28 cellular contexts compared by ENCODE assay signal in the genomic region with DNA sequence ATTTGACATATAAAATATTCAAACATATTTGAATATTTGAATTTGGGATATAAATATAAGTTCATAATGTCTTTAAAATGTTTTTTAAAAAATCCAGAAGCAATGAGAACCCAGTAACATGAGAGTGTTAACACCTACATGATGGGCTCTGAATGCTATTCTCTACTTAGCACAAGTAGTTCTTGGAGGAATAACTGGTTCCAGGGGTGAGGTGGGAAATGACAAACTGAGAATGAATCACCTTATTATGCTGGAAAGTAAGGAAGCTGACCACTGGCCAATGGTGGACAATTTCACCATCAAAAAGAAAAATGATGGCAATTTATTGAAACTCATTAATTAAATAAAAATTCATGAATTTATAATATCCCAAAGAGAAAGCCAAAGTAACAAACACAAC.
"Had no signal": no experiment of that assay in that cellular context is flagged by ENCODE, and none has a peak within 500 bp of the region (broad histone marks: within the 10 kb centered on the region; RNA-seq: fewer than 3 reads in every experiment).

No MANE protein-coding gene starts in this region.

- H3K4me1 Mint-ChIP-seq: mesothelial cell of epicardium; naive B cell; neural progenitor cell; stimulated activated naive B cell treated with anti-CD40 and anti-IgM and Interleukin-4, amounts not matched to agents 10 μg/mL and 1 μg/mL and 100 μg/mL, for 72 hours had no signal

- H3K27ac Mint-ChIP-seq: mesothelial cell of epicardium; naive B cell; natural killer cell; nephron progenitor cell; neural progenitor cell; stimulated activated naive B cell treated with anti-CD40 and anti-IgM and Interleukin-4, amounts not matched to agents 10 μg/mL and 1 μg/mL and 100 μg/mL, for 72 hours had no signal

- H3K27me3 Mint-ChIP-seq: stimulated activated naive B cell treated with anti-CD40 and anti-IgM and Interleukin-4, amounts not matched to agents 10 μg/mL and 1 μg/mL and 100 μg/mL, for 72 hours had no signal

- H2AFZ ChIP-seq: hepatocyte, neural progenitor cell, parathyroid adenoma had no signal

- H3K4me3 Mint-ChIP-seq: mesothelial cell of epicardium; naive B cell; natural killer cell; nephron progenitor cell; neural progenitor cell; stimulated activated naive B cell treated with anti-CD40 and anti-IgM and Interleukin-4, amounts not matched to agents 10 μg/mL and 1 μg/mL and 100 μg/mL, for 72 hours had no signal

- H3K9ac ChIP-seq: neural progenitor cell, parathyroid adenoma had no signal

- H3K4me3 ChIP-seq: heart left ventricle, hepatocyte, left ventricle myocardium inferior, lung, neural progenitor cell, psoas muscle, right atrium auricular region, right lobe of liver, stomach, testis, thyroid gland, transverse colon, upper lobe of right lung had no signal

- H3K4me2 ChIP-seq: hepatocyte, neural progenitor cell had no signal

- ATAC-seq: heart left ventricle; natural killer cell; psoas muscle; right lobe of liver; stimulated activated naive B cell treated with anti-CD40 and anti-IgM and Interleukin-4, amounts not matched to agents 10 μg/mL and 1 μg/mL and 100 μg/mL, for 72 hours; stimulated activated naive CD8-positive, alpha-beta T cell treated with anti-CD3 and anti-CD28 coated beads, Interleukin-15, Interleukin-2, amounts not matched to agents 100 U/mL and 50 U/mL, for 24 hours; upper lobe of right lung had no signal

- H3K79me2 ChIP-seq: hepatocyte, parathyroid adenoma had no signal

- H3K36me3 Mint-ChIP-seq: mesothelial cell of epicardium; naive B cell; natural killer cell; neural progenitor cell; stimulated activated naive B cell treated with anti-CD40 and anti-IgM and Interleukin-4, amounts not matched to agents 10 μg/mL and 1 μg/mL and 100 μg/mL, for 72 hours had no signal

- H3K27me3 ChIP-seq: hepatocyte, neural progenitor cell, neutrophil, right atrium auricular region, right lobe of liver, stomach, testis, thyroid gland, transverse colon, upper lobe of right lung had no signal

- H3K4me1 ChIP-seq: heart left ventricle, left ventricle myocardium inferior, neural progenitor cell, parathyroid adenoma, psoas muscle, right atrium auricular region, right lobe of liver, stomach, testis, thyroid gland, transverse colon, upper lobe of right lung had no signal

- H3K9me3 Mint-ChIP-seq: mesothelial cell of epicardium; naive B cell; natural killer cell; nephron progenitor cell; neural progenitor cell; stimulated activated naive B cell treated with anti-CD40 and anti-IgM and Interleukin-4, amounts not matched to agents 10 μg/mL and 1 μg/mL and 100 μg/mL, for 72 hours had no signal

- H3K27ac ChIP-seq: heart left ventricle, hepatocyte, left ventricle myocardium inferior, neural progenitor cell, neutrophil, parathyroid adenoma, psoas muscle, right atrium auricular region, right lobe of liver, stomach, testis, thyroid gland, transverse colon, upper lobe of right lung had no signal

- H3K9me3 ChIP-seq: heart left ventricle, left ventricle myocardium inferior, neutrophil, psoas muscle, right atrium auricular region, right lobe of liver, stomach, testis, thyroid gland, transverse colon, upper lobe of right lung had no signal

- H3K36me3 ChIP-seq: heart left ventricle, left ventricle myocardium inferior, neural progenitor cell, neutrophil, right atrium auricular region, right lobe of liver, stomach, thyroid gland, transverse colon, upper lobe of right lung had no signal

- DNase-seq: heart left ventricle; kidney; left ventricle myocardium inferior; mesendoderm; naive B cell; natural killer cell; nephron progenitor cell; occipital lobe; psoas muscle; right lobe of liver; stimulated activated CD4-positive, alpha-beta T cell treated with anti-CD3 and anti-CD28 coated beads, Interleukin-12 subunit alpha, Interleukin-12 subunit beta, amount 100 ng/mL, for 4 hours; stimulated activated CD4-positive, alpha-beta T cell treated with anti-CD3 and anti-CD28 coated beads, Interleukin-15, amount 100 ng/mL, for 24 hours; stimulated activated CD4-positive, alpha-beta T cell treated with anti-CD3 and anti-CD28 coated beads, Interleukin-2, amount 100 ng/mL, for 24 hours; stimulated activated CD4-positive, alpha-beta T cell treated with anti-CD3 and anti-CD28 coated beads, Interleukin-4, amount 100 ng/mL, for 1 hour; stimulated activated naive B cell treated with anti-CD40 and anti-IgM and Interleukin-4, amounts not matched to agents 10 μg/mL and 1 μg/mL and 100 μg/mL, for 72 hours; stimulated activated naive CD8-positive, alpha-beta T cell treated with anti-CD3 and anti-CD28 coated beads, Interleukin-15, Interleukin-2, amounts not matched to agents 100 U/mL and 50 U/mL, for 24 hours; stomach; testis; thyroid gland; transverse colon; upper lobe of right lung had no signal
